ENCODE assay signal across 7 cellular contexts in genomic region chr9:114538241-114538640, GRCh38. TPM values are rescaled to one million over a fixed set of nuclear protein-coding genes. Genes with fewer than 3 reads are reported as not detected.
A peak's percentile ranks its signal among the peaks of the same experiment; 100 is the strongest.
DNase-seq lines count a peak whose midpoint lies in the region; ATAC-seq and TF ChIP-seq lines count a peak whose summit lies in the region.

No MANE protein-coding gene starts in this region.

- no peaks in the 10 kb centered on the region for H3K4me1 Mint-ChIP-seq in activated T-helper 17 cell treated with anti-CD3 and anti-CD28 coated beads, Interleukin-2, amount 50 U/mL, for 72 hours

- no peak overlapping the region for H3K4me3 Mint-ChIP-seq in activated T-helper 17 cell treated with anti-CD3 and anti-CD28 coated beads, Interleukin-2, amount 50 U/mL, for 72 hours

- no peaks in the 10 kb centered on the region for H3K9me3 ChIP-seq in esophagus squamous epithelium

- H3K27me3 ChIP-seq in esophagus squamous epithelium = no peaks in the 10 kb centered on the region

- no peaks in the 10 kb centered on the region for H3K4me1 ChIP-seq in esophagus squamous epithelium

- TF ChIP-seq CTCF in omental fat pad (IDR thresholded peaks at IDR 0.05) = no peak
- TF ChIP-seq CTCF in esophagus squamous epithelium (IDR thresholded peaks at IDR 0.05) = peak in 1 of 6 experiments; percentile 26

- intact Hi-C loops in esophagus squamous epithelium (cut with DNase I) = no loop called here

- H3K4me3 ChIP-seq in esophagus squamous epithelium = no peak overlapping the region

- H3K27ac ChIP-seq in esophagus squamous epithelium = no peak overlapping the region

- no peak for TF ChIP-seq POLR2A in esophagus squamous epithelium (IDR thresholded peaks at IDR 0.05)

- ATAC-seq in GM19035 (IDR thresholded peaks at IDR 0.05; ENCODE audit: unreplicated experiment) (peak; percentile 53), omental fat pad (ENCODE audit: low FRiP score) (peak; percentile 66), HG03460 (IDR thresholded peaks at IDR 0.05; ENCODE audit: unreplicated experiment) (no peak)
- peak; percentile 78 for ATAC-seq in activated T-helper 17 cell treated with anti-CD3 and anti-CD28 coated beads, Interleukin-2, amount 50 U/mL, for 72 hours (replicated peaks)

- no peaks in the 10 kb centered on the region for H3K27me3 Mint-ChIP-seq in activated T-helper 17 cell treated with anti-CD3 and anti-CD28 coated beads, Interleukin-2, amount 50 U/mL, for 72 hours

- no peak overlapping the region for H3K27ac Mint-ChIP-seq in activated T-helper 17 cell treated with anti-CD3 and anti-CD28 coated beads, Interleukin-2, amount 50 U/mL, for 72 hours

- DNase-seq in LoVo (ENCODE audit: low spot score) = peak; percentile 14
- DNase-seq in omental fat pad (ENCODE audit: low spot score) = no peak
- DNase-seq in EL = no peak
- DNase-seq in esophagus squamous epithelium (lab: John Stamatoyannopoulos, UW) = no peak

- no peaks in the 10 kb centered on the region for H3K36me3 Mint-ChIP-seq in activated T-helper 17 cell treated with anti-CD3 and anti-CD28 coated beads, Interleukin-2, amount 50 U/mL, for 72 hours (ENCODE audit: low read depth)

- no peaks in the 10 kb centered on the region for H3K9me3 Mint-ChIP-seq in activated T-helper 17 cell treated with anti-CD3 and anti-CD28 coated beads, Interleukin-2, amount 50 U/mL, for 72 hours

- no peaks in the 10 kb centered on the region for H3K36me3 ChIP-seq in esophagus squamous epithelium

- 18 to 48% methylated on average over 5 of the region's 5 CpGs for WGBS in esophagus squamous epithelium, 2 donors

RNA-seq across cellular contexts. Expression of gene WHRN, which starts 33.0 kb away (rescaled TPM):
- 10 to 100 TPM in 1 of 2 donors, 1 to 10 TPM in 1; 4.0 to 29.1 TPM for total RNA-seq in activated T-helper 17 cell treated with anti-CD3 and anti-CD28 coated beads, Interleukin-2, amount 50 U/mL, for 72 hours
- 10 to 100 TPM in 1 of 4 donors, 1 to 10 TPM in 3; 3.0 to 15.5 (median 6.6) TPM for total RNA-seq in omental fat pad
- 1 to 10 TPM; 2.9 to 6.1 (median 3.4) TPM for total RNA-seq in esophagus squamous epithelium

RNA-seq across cellular contexts. Expression of gene ATP6V1G1, which starts 49.3 kb away (rescaled TPM):
- 10 to 100 TPM; 33.5 to 37.9 TPM for total RNA-seq in activated T-helper 17 cell treated with anti-CD3 and anti-CD28 coated beads, Interleukin-2, amount 50 U/mL, for 72 hours
- total RNA-seq in omental fat pad = 100 to 1,000 TPM; 101 to 152 (median 139) TPM
- 100 to 1,000 TPM; 151 to 210 (median 185) TPM for total RNA-seq in esophagus squamous epithelium
